In genomic region chr18:2978626-2979025, GRCh38 we compare ENCODE assay signal across 1 cellular context.
TF ChIP-seq lines count a peak whose summit lies in the region.

No MANE protein-coding gene starts in this region.

TF ChIP-seq in SK-N-SH, 30 proteins besides CTCF, POLR2A, EP300 and RAD21 (continued from another document):
- TF ChIP-seq REST (IDR thresholded peaks at IDR 0.05; ENCODE audit: low read depth, low read length) (no peak), RCOR1 (IDR thresholded peaks at IDR 0.05; ENCODE audit: low read length) (no peak), NFIC (IDR thresholded peaks at IDR 0.05; ENCODE audit: borderline replicate concordance) (0 out of 2 replicates have a peak, but pooled peaks have one; percentile 9), MXI1 (IDR thresholded peaks at IDR 0.05; ENCODE audit: low read depth, low read length) (no peak), RFX5 (IDR thresholded peaks at IDR 0.05; ENCODE audit: low read length) (no peak), POLR2AphosphoS5 (IDR thresholded peaks at IDR 0.05; ENCODE audit: low read depth, low read length) (no peak), FOXJ3 (CRISPR knock-in tag; IDR thresholded peaks at IDR 0.05) (no peak), GABPA (IDR thresholded peaks at IDR 0.05; ENCODE audit: low read depth) (no peak), RXRA (IDR thresholded peaks at IDR 0.05; ENCODE audit: borderline replicate concordance, low read depth) (no peak), TEAD4 (IDR thresholded peaks at IDR 0.05; ENCODE audit: borderline replicate concordance, insufficient read depth) (no peak), NRF1 (IDR thresholded peaks at IDR 0.05; ENCODE audit: low read depth, low read length) (no peak), FOSL2 (IDR thresholded peaks at IDR 0.05; ENCODE audit: borderline replicate concordance, low read depth) (peak; percentile 75), EZH2phosphoT487 (IDR thresholded peaks at IDR 0.05; ENCODE audit: borderline replicate concordance, low read depth) (no peak), MAX (IDR thresholded peaks at IDR 0.05; ENCODE audit: low read depth) (peak; percentile 76), GATA2 (CRISPR knock-in tag; IDR thresholded peaks at IDR 0.05) (no peak), YY1 (IDR thresholded peaks at IDR 0.05; ENCODE audit: low read depth) (no peak), IRF3 (IDR thresholded peaks at IDR 0.05; ENCODE audit: low read depth, low read length) (no peak), TAF1 (IDR thresholded peaks at IDR 0.05; ENCODE audit: borderline replicate concordance, low read depth, low read length) (no peak)
